In the genomic region with DNA sequence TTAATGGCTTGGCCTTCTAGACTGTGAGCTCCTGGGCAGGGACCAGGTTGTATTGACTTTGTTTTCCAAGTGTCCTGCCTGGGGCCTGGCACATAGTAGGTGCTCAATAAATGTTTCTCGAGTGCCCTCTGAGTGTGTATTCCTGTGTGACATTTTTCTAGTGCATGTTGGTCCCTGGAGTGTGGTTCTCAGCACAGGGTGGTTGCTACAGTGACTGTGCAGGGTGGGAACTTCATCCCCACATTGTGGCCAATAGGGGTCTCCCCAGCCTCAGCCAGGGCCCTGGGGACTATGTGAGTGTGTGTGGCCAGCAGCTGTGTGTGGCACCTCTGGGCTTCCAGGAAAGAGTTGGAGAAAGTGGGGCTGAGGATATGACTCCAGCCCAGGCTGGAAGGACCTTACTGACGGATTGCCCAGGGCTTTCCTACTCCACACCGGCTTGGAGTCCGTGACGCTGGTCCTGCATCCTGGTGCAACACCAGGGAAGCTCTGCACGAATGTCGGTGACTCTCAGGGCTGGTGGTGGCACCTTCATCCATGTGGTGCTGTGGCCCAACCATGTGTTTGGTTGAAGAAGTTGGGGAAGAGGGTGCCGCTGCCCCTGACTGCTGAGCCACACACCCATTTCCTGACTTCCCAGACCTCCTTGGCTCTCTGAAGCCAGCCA, we compare ENCODE assay signal across 1 cellular context.
TF ChIP-seq lines count a peak whose summit lies in the region.

No MANE protein-coding gene starts in this region.

TF ChIP-seq in GM23338, 12 proteins besides CTCF, POLR2A, EP300 and RAD21 (continued from another document):
- TF ChIP-seq, protein P1, sequence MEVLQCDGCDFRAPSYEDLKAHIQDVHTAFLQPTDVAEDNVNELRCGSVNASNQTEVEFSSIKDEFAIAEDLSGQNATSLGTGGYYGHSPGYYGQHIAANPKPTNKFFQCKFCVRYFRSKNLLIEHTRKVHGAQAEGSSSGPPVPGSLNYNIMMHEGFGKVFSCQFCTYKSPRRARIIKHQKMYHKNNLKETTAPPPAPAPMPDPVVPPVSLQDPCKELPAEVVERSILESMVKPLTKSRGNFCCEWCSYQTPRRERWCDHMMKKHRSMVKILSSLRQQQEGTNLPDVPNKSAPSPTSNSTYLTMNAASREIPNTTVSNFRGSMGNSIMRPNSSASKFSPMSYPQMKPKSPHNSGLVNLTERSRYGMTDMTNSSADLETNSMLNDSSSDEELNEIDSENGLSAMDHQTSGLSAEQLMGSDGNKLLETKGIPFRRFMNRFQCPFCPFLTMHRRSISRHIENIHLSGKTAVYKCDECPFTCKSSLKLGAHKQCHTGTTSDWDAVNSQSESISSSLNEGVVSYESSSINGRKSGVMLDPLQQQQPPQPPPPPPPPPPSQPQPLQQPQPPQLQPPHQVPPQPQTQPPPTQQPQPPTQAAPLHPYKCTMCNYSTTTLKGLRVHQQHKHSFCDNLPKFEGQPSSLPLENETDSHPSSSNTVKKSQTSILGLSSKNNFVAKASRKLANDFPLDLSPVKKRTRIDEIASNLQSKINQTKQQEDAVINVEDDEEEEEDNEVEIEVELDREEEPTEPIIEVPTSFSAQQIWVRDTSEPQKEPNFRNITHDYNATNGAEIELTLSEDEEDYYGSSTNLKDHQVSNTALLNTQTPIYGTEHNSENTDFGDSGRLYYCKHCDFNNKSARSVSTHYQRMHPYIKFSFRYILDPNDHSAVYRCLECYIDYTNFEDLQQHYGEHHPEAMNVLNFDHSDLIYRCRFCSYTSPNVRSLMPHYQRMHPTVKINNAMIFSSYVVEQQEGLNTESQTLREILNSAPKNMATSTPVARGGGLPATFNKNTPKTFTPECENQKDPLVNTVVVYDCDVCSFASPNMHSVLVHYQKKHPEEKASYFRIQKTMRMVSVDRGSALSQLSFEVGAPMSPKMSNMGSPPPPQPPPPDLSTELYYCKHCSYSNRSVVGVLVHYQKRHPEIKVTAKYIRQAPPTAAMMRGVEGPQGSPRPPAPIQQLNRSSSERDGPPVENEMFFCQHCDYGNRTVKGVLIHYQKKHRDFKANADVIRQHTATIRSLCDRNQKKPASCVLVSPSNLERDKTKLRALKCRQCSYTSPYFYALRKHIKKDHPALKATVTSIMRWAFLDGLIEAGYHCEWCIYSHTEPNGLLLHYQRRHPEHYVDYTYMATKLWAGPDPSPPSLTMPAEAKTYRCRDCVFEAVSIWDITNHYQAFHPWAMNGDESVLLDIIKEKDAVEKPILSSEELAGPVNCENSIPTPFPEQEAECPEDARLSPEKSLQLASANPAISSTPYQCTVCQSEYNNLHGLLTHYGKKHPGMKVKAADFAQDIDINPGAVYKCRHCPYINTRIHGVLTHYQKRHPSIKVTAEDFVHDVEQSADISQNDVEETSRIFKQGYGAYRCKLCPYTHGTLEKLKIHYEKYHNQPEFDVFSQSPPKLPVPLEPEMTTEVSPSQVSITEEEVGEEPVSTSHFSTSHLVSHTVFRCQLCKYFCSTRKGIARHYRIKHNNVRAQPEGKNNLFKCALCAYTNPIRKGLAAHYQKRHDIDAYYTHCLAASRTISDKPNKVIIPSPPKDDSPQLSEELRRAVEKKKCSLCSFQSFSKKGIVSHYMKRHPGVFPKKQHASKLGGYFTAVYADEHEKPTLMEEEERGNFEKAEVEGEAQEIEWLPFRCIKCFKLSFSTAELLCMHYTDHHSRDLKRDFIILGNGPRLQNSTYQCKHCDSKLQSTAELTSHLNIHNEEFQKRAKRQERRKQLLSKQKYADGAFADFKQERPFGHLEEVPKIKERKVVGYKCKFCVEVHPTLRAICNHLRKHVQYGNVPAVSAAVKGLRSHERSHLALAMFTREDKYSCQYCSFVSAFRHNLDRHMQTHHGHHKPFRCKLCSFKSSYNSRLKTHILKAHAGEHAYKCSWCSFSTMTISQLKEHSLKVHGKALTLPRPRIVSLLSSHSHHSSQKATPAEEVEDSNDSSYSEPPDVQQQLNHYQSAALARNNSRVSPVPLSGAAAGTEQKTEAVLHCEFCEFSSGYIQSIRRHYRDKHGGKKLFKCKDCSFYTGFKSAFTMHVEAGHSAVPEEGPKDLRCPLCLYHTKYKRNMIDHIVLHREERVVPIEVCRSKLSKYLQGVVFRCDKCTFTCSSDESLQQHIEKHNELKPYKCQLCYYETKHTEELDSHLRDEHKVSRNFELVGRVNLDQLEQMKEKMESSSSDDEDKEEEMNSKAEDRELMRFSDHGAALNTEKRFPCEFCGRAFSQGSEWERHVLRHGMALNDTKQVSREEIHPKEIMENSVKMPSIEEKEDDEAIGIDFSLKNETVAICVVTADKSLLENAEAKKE (CRISPR knock-in tag; IDR thresholded peaks at IDR 0.05), result no peak
- TF ChIP-seq ZNF331 (CRISPR knock-in tag; IDR thresholded peaks at IDR 0.05; ENCODE audit: low read depth), result no peak
- TF ChIP-seq, protein P2, sequence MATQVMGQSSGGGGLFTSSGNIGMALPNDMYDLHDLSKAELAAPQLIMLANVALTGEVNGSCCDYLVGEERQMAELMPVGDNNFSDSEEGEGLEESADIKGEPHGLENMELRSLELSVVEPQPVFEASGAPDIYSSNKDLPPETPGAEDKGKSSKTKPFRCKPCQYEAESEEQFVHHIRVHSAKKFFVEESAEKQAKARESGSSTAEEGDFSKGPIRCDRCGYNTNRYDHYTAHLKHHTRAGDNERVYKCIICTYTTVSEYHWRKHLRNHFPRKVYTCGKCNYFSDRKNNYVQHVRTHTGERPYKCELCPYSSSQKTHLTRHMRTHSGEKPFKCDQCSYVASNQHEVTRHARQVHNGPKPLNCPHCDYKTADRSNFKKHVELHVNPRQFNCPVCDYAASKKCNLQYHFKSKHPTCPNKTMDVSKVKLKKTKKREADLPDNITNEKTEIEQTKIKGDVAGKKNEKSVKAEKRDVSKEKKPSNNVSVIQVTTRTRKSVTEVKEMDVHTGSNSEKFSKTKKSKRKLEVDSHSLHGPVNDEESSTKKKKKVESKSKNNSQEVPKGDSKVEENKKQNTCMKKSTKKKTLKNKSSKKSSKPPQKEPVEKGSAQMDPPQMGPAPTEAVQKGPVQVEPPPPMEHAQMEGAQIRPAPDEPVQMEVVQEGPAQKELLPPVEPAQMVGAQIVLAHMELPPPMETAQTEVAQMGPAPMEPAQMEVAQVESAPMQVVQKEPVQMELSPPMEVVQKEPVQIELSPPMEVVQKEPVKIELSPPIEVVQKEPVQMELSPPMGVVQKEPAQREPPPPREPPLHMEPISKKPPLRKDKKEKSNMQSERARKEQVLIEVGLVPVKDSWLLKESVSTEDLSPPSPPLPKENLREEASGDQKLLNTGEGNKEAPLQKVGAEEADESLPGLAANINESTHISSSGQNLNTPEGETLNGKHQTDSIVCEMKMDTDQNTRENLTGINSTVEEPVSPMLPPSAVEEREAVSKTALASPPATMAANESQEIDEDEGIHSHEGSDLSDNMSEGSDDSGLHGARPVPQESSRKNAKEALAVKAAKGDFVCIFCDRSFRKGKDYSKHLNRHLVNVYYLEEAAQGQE (IDR thresholded peaks at IDR 0.05; ENCODE audit: unreplicated experiment), result no peak
- TF ChIP-seq ZNF114 (CRISPR knock-in tag; IDR thresholded peaks at IDR 0.05), result no peak
